In genomic region chr4:1693131-1693896, GRCh38 we compare ENCODE assay signal across 8 cellular contexts. TPM values are rescaled to one million over a fixed set of nuclear protein-coding genes. Genes with fewer than 3 reads are reported as not detected.
DNase-seq lines count a peak whose midpoint lies in the region; ATAC-seq and TF ChIP-seq lines count a peak whose summit lies in the region.

No MANE protein-coding gene starts in this region.

- no peak overlapping the region for H3K4me3 ChIP-seq in SU-DHL-6 (ENCODE audit: insufficient read depth, low read length, poor library complexity, severe bottlenecking)
- H3K4me3 ChIP-seq in heart right ventricle: no peak overlapping the region

- intact Hi-C loops in heart right ventricle (cut with DNase I) (loop anchor here (1.0 to 5.0 kb wide), 4 partner anchors 31 to 34 kb away; no protein-coding TSS in a partner anchor), sciatic nerve (cut with DNase I) (loop anchor here (5.0 kb wide), 1 partner anchor 34 kb away; no protein-coding TSS in a partner anchor)

- H2AFZ ChIP-seq in SU-DHL-6 (ENCODE audit: low read depth, low read length, severe bottlenecking): no peak overlapping the region

- no peaks in the 10 kb centered on the region for H3K9me3 Mint-ChIP-seq in activated naive CD8-positive, alpha-beta T cell treated with anti-CD3 and anti-CD28 coated beads for 36 hours

- H3K79me2 ChIP-seq in SU-DHL-6 (ENCODE audit: insufficient read depth, low read length): no peaks in the 10 kb centered on the region

- no peaks in the 10 kb centered on the region for H3K9me2 ChIP-seq in SU-DHL-6 (replicated peaks; ENCODE audit: insufficient read depth, low read length)

- peak; percentile 55 for ATAC-seq in GM21786 (IDR thresholded peaks at IDR 0.05; ENCODE audit: unreplicated experiment)
- ATAC-seq in heart right ventricle: peak; percentile 46 to 86 (median 78)
- peak; percentile 81 for ATAC-seq in sciatic nerve

- H3K36me3 ChIP-seq in SU-DHL-6 (ENCODE audit: low read length): peaks cover 42% of the 10 kb centered on the region
- peaks cover 0 to 87% (median 36%) of the 10 kb centered on the region in 9 donors for H3K36me3 ChIP-seq in heart right ventricle

- H3K27me3 Mint-ChIP-seq in activated naive CD8-positive, alpha-beta T cell treated with anti-CD3 and anti-CD28 coated beads for 36 hours: no peaks in the 10 kb centered on the region

- peak overlapping the region; percentile 69 for H3K27ac Mint-ChIP-seq in activated naive CD8-positive, alpha-beta T cell treated with anti-CD3 and anti-CD28 coated beads for 36 hours

- H3F3A ChIP-seq in SU-DHL-6 (ENCODE audit: insufficient read depth): peaks cover 44% of the 10 kb centered on the region

- peaks cover 4% of the 10 kb centered on the region for H3K4me1 Mint-ChIP-seq in activated naive CD8-positive, alpha-beta T cell treated with anti-CD3 and anti-CD28 coated beads for 36 hours

- H3K9me3 ChIP-seq in SU-DHL-6 (ENCODE audit: insufficient read depth, low read length) (no peaks in the 10 kb centered on the region), heart right ventricle (no peaks in the 10 kb centered on the region)

- no peak overlapping the region for H3K4me2 ChIP-seq in SU-DHL-6 (ENCODE audit: low read depth, low read length, poor library complexity, severe bottlenecking)

- H3K4me3 Mint-ChIP-seq in activated naive CD8-positive, alpha-beta T cell treated with anti-CD3 and anti-CD28 coated beads for 36 hours: no peak overlapping the region

- no peak overlapping the region for H3K9ac ChIP-seq in SU-DHL-6 (ENCODE audit: low read length)

- peak; percentile 40 for DNase-seq in COLO829 (ENCODE audit: low spot score)
- DNase-seq in NAMALWA (ENCODE audit: low spot score): peak; percentile 85
- peak; percentile 69 for DNase-seq in activated naive CD8-positive, alpha-beta T cell treated with anti-CD3 and anti-CD28 coated beads for 36 hours
- DNase-seq in heart right ventricle: peak; percentile 48 to 71
- peak; percentile 81 for DNase-seq in sciatic nerve (ENCODE audit: low spot score)
- no peak for DNase-seq in GOT3 (lab: John Stamatoyannopoulos, UW)

- 49 to 51% methylated on average over 7 of the region's 7 CpGs for WGBS in heart right ventricle, 2 donors

- no peaks in the 10 kb centered on the region for H3K4me1 ChIP-seq in heart right ventricle

- H3K27me3 ChIP-seq in SU-DHL-6 (ENCODE audit: low read length) (no peaks in the 10 kb centered on the region), heart right ventricle (no peaks in the 10 kb centered on the region)

- peaks cover 8% of the 10 kb centered on the region; the same call in 1 of the 2 replicates for H4K20me1 ChIP-seq in SU-DHL-6 (ENCODE audit: low read depth, low read length)

- H3K27ac ChIP-seq in SU-DHL-6 (ENCODE audit: low read depth, low read length): peak overlapping the region; percentile 39; the same call in 1 of the 2 replicates
- no peak overlapping the region for H3K27ac ChIP-seq in heart right ventricle

- peak; percentile 92 for TF ChIP-seq CTCF in SU-DHL-6 (IDR thresholded peaks at IDR 0.05; ENCODE audit: insufficient read depth, low read length, poor library complexity, severe bottlenecking)
- TF ChIP-seq CTCF in heart right ventricle (IDR thresholded peaks at IDR 0.05): peak; percentile 86 to 97 (median 93)

- peaks cover 48% of the 10 kb centered on the region for H3K36me3 Mint-ChIP-seq in activated naive CD8-positive, alpha-beta T cell treated with anti-CD3 and anti-CD28 coated beads for 36 hours

RNA-seq across cellular contexts. Expression of gene FAM53A, which starts 9.2 kb away (rescaled TPM):
- 1 to 10 TPM in 1 of 2 experiments, under 1 TPM in 1; 0.82 to 1.3 TPM for total RNA-seq in activated naive CD8-positive, alpha-beta T cell treated with anti-CD3 and anti-CD28 coated beads for 36 hours
- total RNA-seq in heart right ventricle: 1 to 10 TPM in 3 of 10 donors, under 1 TPM in 7; 0.24 to 1.5 (median 0.70) TPM
- polyA plus RNA-seq in heart right ventricle: under 1 TPM; 0.73 to 0.97 TPM
- 1.9 TPM for total RNA-seq in sciatic nerve

RNA-seq across cellular contexts. Expression of gene SLBP, which starts 18.8 kb away (rescaled TPM):
- 100 to 1,000 TPM; 183 to 184 TPM for total RNA-seq in activated naive CD8-positive, alpha-beta T cell treated with anti-CD3 and anti-CD28 coated beads for 36 hours
- total RNA-seq in heart right ventricle (10 to 100 TPM; 10.9 to 17.7 (median 12.8) TPM), sciatic nerve (23.2 TPM)
- 10 to 100 TPM; 11.2 to 16.2 TPM for polyA plus RNA-seq in heart right ventricle

RNA-seq across cellular contexts. Expression of gene TMEM129, which starts 27.8 kb away (rescaled TPM):
- 10 to 100 TPM; 20.5 to 20.8 TPM for total RNA-seq in activated naive CD8-positive, alpha-beta T cell treated with anti-CD3 and anti-CD28 coated beads for 36 hours
- total RNA-seq in heart right ventricle (10 to 100 TPM; 28.1 to 45.6 (median 34.3) TPM), sciatic nerve (24.1 TPM)
- polyA plus RNA-seq in heart right ventricle: 10 to 100 TPM; 28.6 to 33.0 TPM

RNA-seq across cellular contexts. Expression of gene TACC3, which starts 28.0 kb away (rescaled TPM):
- 100 to 1,000 TPM; 189 to 190 TPM for total RNA-seq in activated naive CD8-positive, alpha-beta T cell treated with anti-CD3 and anti-CD28 coated beads for 36 hours
- total RNA-seq in heart right ventricle (10 to 100 TPM in 2 of 10 donors, 1 to 10 TPM in 8; 2.3 to 15.6 (median 3.9) TPM), sciatic nerve (9.9 TPM)
- polyA plus RNA-seq in heart right ventricle: 10 to 100 TPM in 1 of 2 donors, 1 to 10 TPM in 1; 6.0 to 16.2 TPM
